1 cellular context compared by ENCODE assay signal in genomic region chr19:50898018-50898417, GRCh38.
A peak's percentile ranks its signal among the peaks of the same experiment; 100 is the strongest.
TF ChIP-seq lines count a peak whose summit lies in the region.

No MANE protein-coding gene starts in this region.

TF ChIP-seq in GM12878, 131 proteins besides CTCF, POLR2A, EP300 and RAD21:
- TF ChIP-seq NFXL1 (IDR thresholded peaks at IDR 0.05; ENCODE audit: borderline replicate concordance) = no peak
- no peak for TF ChIP-seq JUND (IDR thresholded peaks at IDR 0.05; ENCODE audit: low read depth, low read length)
- TF ChIP-seq YBX1 (IDR thresholded peaks at IDR 0.05) = no peak
- TF ChIP-seq IRF4 (IDR thresholded peaks at IDR 0.05; ENCODE audit: low read depth, low read length) = no peak
- TF ChIP-seq ZNF687 (IDR thresholded peaks at IDR 0.05) = no peak
- TF ChIP-seq ZNF207 (IDR thresholded peaks at IDR 0.05; ENCODE audit: borderline replicate concordance) = no peak
- peak; percentile 28; the same call in 1 of the 2 replicates for TF ChIP-seq ZNF217 (IDR thresholded peaks at IDR 0.05)
- no peak for TF ChIP-seq MLLT1 (IDR thresholded peaks at IDR 0.05)
- no peak for TF ChIP-seq PAX5 (IDR thresholded peaks at IDR 0.05; ENCODE audit: borderline replicate concordance, low read depth, low read length)
- no peak for TF ChIP-seq GABPA (IDR thresholded peaks at IDR 0.05; ENCODE audit: low read depth)
- TF ChIP-seq SMARCA5 (IDR thresholded peaks at IDR 0.05) = peak; percentile 76
- TF ChIP-seq CHD1 (IDR thresholded peaks at IDR 0.05; ENCODE audit: low read depth, low read length) = no peak
- TF ChIP-seq ATF2 (IDR thresholded peaks at IDR 0.05; ENCODE audit: low read length) = no peak
- TF ChIP-seq BHLHE40 (IDR thresholded peaks at IDR 0.05; ENCODE audit: borderline replicate concordance in 1 of 2, low read depth in 2 of 2, low read length in 1 of 2) = no peak
- no peak for TF ChIP-seq ZBTB4 (CRISPR knock-in tag; IDR thresholded peaks at IDR 0.05)
